ENCODE assay signal across 27 cellular contexts in the genomic region with DNA sequence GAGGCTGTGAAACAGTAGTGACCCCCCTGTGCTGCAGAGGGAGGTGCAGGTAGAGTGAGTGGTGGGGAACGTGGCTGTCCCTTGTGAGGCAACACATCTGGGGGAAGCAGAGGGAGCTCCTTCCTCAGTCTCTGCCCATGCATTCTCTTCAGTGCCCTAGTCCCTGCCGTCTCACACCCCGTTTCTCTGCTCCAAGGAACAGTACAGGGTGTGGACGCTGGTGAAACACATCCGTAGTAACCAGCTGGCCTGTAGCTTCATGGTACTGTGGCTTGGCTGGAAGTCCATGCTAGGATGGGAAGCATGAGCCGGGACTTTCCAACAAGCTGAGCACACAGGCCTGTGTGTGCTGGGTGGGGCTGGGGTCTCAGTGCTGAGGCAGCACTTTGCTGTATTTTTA. TPM values are rescaled to one million over a fixed set of nuclear protein-coding genes. Genes with fewer than 3 reads are reported as not detected.
"Had no signal": no experiment of that assay in that cellular context is flagged by ENCODE, and none has a peak within 500 bp of the region (broad histone marks: within the 10 kb centered on the region; RNA-seq: fewer than 3 reads in every experiment).

No MANE protein-coding gene starts in this region.

- H3K4me3 ChIP-seq: gastroesophageal sphincter, mucosa of descending colon, ovary, right atrium auricular region, spleen, testis, transverse colon had no signal

- DNase-seq: erythroblast; foreskin fibroblast; glutamatergic neuron; mammary epithelial cell; mucosa of descending colon; natural killer cell; nucleus accumbens; ovary; spleen; stimulated activated CD4-positive, alpha-beta T cell treated with anti-CD3 and anti-CD28 coated beads, Interleukin-15, amount 100 ng/mL, for 24 hours; stimulated activated CD4-positive, alpha-beta T cell treated with anti-CD3 and anti-CD28 coated beads, Interleukin-1b, Interleukin-23, amount 100 ng/mL, for 48 hours; stimulated activated CD4-positive, alpha-beta T cell treated with anti-CD3 and anti-CD28 coated beads, Interleukin-4, amount 100 ng/mL, for 24 hours; stimulated activated naive B cell treated with anti-CD40 and anti-IgM and Interleukin-4, amounts not matched to agents 10 μg/mL and 1 μg/mL and 100 μg/mL, for 72 hours; stimulated activated naive CD8-positive, alpha-beta T cell treated with anti-CD3 and anti-CD28 coated beads, Interleukin-15, amount 100 ng/mL, for 72 hours; testis; transverse colon had no signal

- H3K27me3 Mint-ChIP-seq: stimulated activated naive B cell treated with anti-CD40 and anti-IgM and Interleukin-4, amounts not matched to agents 10 μg/mL and 1 μg/mL and 100 μg/mL, for 72 hours; stimulated activated naive CD8-positive, alpha-beta T cell treated with anti-CD3 and anti-CD28 coated beads, Interleukin-15, amount 100 ng/mL, for 72 hours had no signal

- H3K27ac ChIP-seq: gastroesophageal sphincter, ovary, right atrium auricular region, spleen, testis, transverse colon had no signal

- H3K9me3 Mint-ChIP-seq: natural killer cell; neural crest cell; stimulated activated naive B cell treated with anti-CD40 and anti-IgM and Interleukin-4, amounts not matched to agents 10 μg/mL and 1 μg/mL and 100 μg/mL, for 72 hours; stimulated activated naive CD8-positive, alpha-beta T cell treated with anti-CD3 and anti-CD28 coated beads, Interleukin-15, amount 100 ng/mL, for 72 hours had no signal

- H3K36me3 ChIP-seq: gastroesophageal sphincter, ovary, right atrium auricular region, spleen, transverse colon had no signal

- H3K4me3 Mint-ChIP-seq: natural killer cell; neural crest cell; stimulated activated naive B cell treated with anti-CD40 and anti-IgM and Interleukin-4, amounts not matched to agents 10 μg/mL and 1 μg/mL and 100 μg/mL, for 72 hours; stimulated activated naive CD8-positive, alpha-beta T cell treated with anti-CD3 and anti-CD28 coated beads, Interleukin-15, amount 100 ng/mL, for 72 hours had no signal

- H3K9me3 ChIP-seq: gastroesophageal sphincter, mucosa of descending colon, ovary, right atrium auricular region, spleen, testis, transverse colon had no signal

- ATAC-seq: gastroesophageal sphincter; mucosa of descending colon; natural killer cell; stimulated activated naive B cell treated with anti-CD40 and anti-IgM and Interleukin-4, amounts not matched to agents 10 μg/mL and 1 μg/mL and 100 μg/mL, for 72 hours; stimulated activated naive CD8-positive, alpha-beta T cell treated with anti-CD3 and anti-CD28 coated beads, Interleukin-15, amount 100 ng/mL, for 72 hours had no signal

- H3K36me3 Mint-ChIP-seq: natural killer cell; stimulated activated naive B cell treated with anti-CD40 and anti-IgM and Interleukin-4, amounts not matched to agents 10 μg/mL and 1 μg/mL and 100 μg/mL, for 72 hours had no signal

- H3K4me1 ChIP-seq: right atrium auricular region, spleen had no signal

- H3K4me1 Mint-ChIP-seq: natural killer cell; neural crest cell; stimulated activated naive B cell treated with anti-CD40 and anti-IgM and Interleukin-4, amounts not matched to agents 10 μg/mL and 1 μg/mL and 100 μg/mL, for 72 hours; stimulated activated naive CD8-positive, alpha-beta T cell treated with anti-CD3 and anti-CD28 coated beads, Interleukin-15, amount 100 ng/mL, for 72 hours had no signal

- H3K27ac Mint-ChIP-seq: natural killer cell; stimulated activated naive B cell treated with anti-CD40 and anti-IgM and Interleukin-4, amounts not matched to agents 10 μg/mL and 1 μg/mL and 100 μg/mL, for 72 hours; stimulated activated naive CD8-positive, alpha-beta T cell treated with anti-CD3 and anti-CD28 coated beads, Interleukin-15, amount 100 ng/mL, for 72 hours had no signal

- H3K27me3 ChIP-seq: gastroesophageal sphincter, ovary, right atrium auricular region, spleen, testis, transverse colon had no signal

RNA-seq across cellular contexts. Expression of gene CST4, which starts 25.7 kb away (rescaled TPM):
- total RNA-seq: endothelial cell of umbilical vein, gastroesophageal sphincter, kidney epithelial cell, lower leg skin, mammary epithelial cell, mucosa of descending colon, natural killer cell, neural crest cell, ovary, posterior vena cava, right atrium auricular region, skeletal muscle tissue, spleen, subcutaneous adipose tissue, testis, transverse colon, ureter had no signal
- polyA plus RNA-seq: endothelial cell of umbilical vein, mammary epithelial cell, ovary, spleen had no signal

RNA-seq across cellular contexts. Expression of gene CST9, which starts 57.5 kb away (rescaled TPM):
- total RNA-seq: endothelial cell of umbilical vein, fibroblast of lung, gastroesophageal sphincter, kidney epithelial cell, lower leg skin, mammary epithelial cell, mucosa of descending colon, natural killer cell, neural crest cell, ovary, posterior vena cava, right atrium auricular region, skeletal muscle tissue, spleen, subcutaneous adipose tissue, transverse colon, ureter had no signal
- polyA plus RNA-seq: endothelial cell of umbilical vein, fibroblast of lung, mammary epithelial cell, ovary, spleen had no signal
